Comparison of ENCODE assay signal across 1 cellular context in genomic region chr7:102021841-102022618, GRCh38.
TF ChIP-seq lines count a peak whose summit lies in the region.

No MANE protein-coding gene starts in this region.

TF ChIP-seq in GM23338, 12 proteins besides CTCF, POLR2A, EP300 and RAD21 (continued from another document):
- TF ChIP-seq REST (IDR thresholded peaks at IDR 0.05; ENCODE audit: unreplicated experiment): no peak
- TF ChIP-seq ZNF331 (CRISPR knock-in tag; IDR thresholded peaks at IDR 0.05; ENCODE audit: low read depth): no peak
- no peak for TF ChIP-seq JUNB (IDR thresholded peaks at IDR 0.05; ENCODE audit: unreplicated experiment)
